ENCODE assay signal across 8 cellular contexts in the genomic region with DNA sequence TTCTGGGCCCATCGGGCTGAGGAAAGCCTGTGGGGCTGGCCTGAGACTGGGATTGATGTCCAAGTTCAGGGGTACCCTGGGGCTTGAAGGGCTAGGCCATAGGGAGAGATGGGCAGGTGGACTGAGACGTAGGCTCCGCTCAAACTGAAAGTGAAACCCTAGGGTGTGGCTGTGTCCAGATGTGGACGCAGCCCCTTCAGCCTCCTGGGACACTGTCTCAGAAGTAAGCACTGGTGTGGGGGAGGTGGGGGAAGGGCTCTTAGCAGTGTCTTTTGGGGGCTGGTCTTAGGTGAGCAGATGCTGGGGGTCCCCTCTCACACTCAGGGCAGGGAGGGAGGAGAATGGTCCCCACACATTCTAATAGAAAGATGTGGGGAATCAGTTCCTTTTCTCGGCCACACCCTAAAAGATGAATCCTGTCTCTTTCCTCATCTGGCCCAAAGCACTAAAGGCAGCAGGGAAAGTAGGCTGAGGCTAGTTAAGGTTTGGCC. TPM values are rescaled to one million over a fixed set of nuclear protein-coding genes. Genes with fewer than 3 reads are reported as not detected.
DNase-seq lines count a peak whose midpoint lies in the region; ATAC-seq and TF ChIP-seq lines count a peak whose summit lies in the region.

No MANE protein-coding gene starts in this region.

- in situ Hi-C loops in GM13977 (cut with MboI; ENCODE audit: low pct_unique_long_range_greater_than_20kb, low sequenced_read_pairs, unreplicated experiment), result no loop called here

- TF ChIP-seq CTCF in mucosa of descending colon (IDR thresholded peaks at IDR 0.05), result no peak
- no peak for TF ChIP-seq CTCF in GM13977 (IDR thresholded peaks at IDR 0.05; ENCODE audit: extremely low read depth, insufficient read depth, missing control alignments)
- TF ChIP-seq CTCF in endodermal cell (conservative IDR thresholded peaks at IDR 0.05), result no peak

- peaks cover 3% of the 10 kb centered on the region for H3K36me3 Mint-ChIP-seq in activated T-cell treated with anti-CD3 and anti-CD28 coated beads, Interleukin-2, amount 50 U/mL, for 4 hours (ENCODE audit: insufficient read depth)
- no peaks in the 10 kb centered on the region for H3K36me3 Mint-ChIP-seq in endodermal cell (ENCODE audit: low read depth)

- no peaks in the 10 kb centered on the region for H3K9me3 Mint-ChIP-seq in activated T-cell treated with anti-CD3 and anti-CD28 coated beads, Interleukin-2, amount 50 U/mL, for 4 hours
- no peaks in the 10 kb centered on the region for H3K9me3 Mint-ChIP-seq in endodermal cell

- DNase-seq in CD1c-positive myeloid dendritic cell (ENCODE audit: extremely low spot score) (peak; percentile 74), mucosa of descending colon (peak; percentile 52 to 67 (median 59)), GM13977 (ENCODE audit: low spot score) (no peak), endodermal cell (no peak), amygdala (lab: John Stamatoyannopoulos, UW) (no peak)
- no peak for DNase-seq in activated T-cell treated with anti-CD3 and anti-CD28 coated beads, Interleukin-2, amount 50 U/mL, for 4 hours

- H3K27ac ChIP-seq in endodermal cell (ENCODE audit: low read depth, low read length), result no peak overlapping the region

- ATAC-seq in HG02610 (IDR thresholded peaks at IDR 0.05; ENCODE audit: unreplicated experiment), result peak; percentile 23
- no peak for ATAC-seq in activated T-cell treated with anti-CD3 and anti-CD28 coated beads, Interleukin-2, amount 50 U/mL, for 4 hours
- ATAC-seq in mucosa of descending colon, result peak; percentile 33
- ATAC-seq in GM19351 (IDR thresholded peaks at IDR 0.05; ENCODE audit: unreplicated experiment), result no peak

- H3K4me3 Mint-ChIP-seq in activated T-cell treated with anti-CD3 and anti-CD28 coated beads, Interleukin-2, amount 50 U/mL, for 4 hours, result peak overlapping the region; percentile 96
- no peak overlapping the region for H3K4me3 Mint-ChIP-seq in endodermal cell

- H3K9me3 ChIP-seq in mucosa of descending colon (no peaks in the 10 kb centered on the region), endodermal cell (ENCODE audit: control insufficient read depth, low read length) (no peaks in the 10 kb centered on the region)

- H3K27me3 Mint-ChIP-seq in activated T-cell treated with anti-CD3 and anti-CD28 coated beads, Interleukin-2, amount 50 U/mL, for 4 hours (ENCODE audit: low read depth), result no peaks in the 10 kb centered on the region
- H3K27me3 Mint-ChIP-seq in endodermal cell (ENCODE audit: insufficient read depth), result peaks cover 57% of the 10 kb centered on the region

- peaks cover 83% of the 10 kb centered on the region for H3K4me1 Mint-ChIP-seq in activated T-cell treated with anti-CD3 and anti-CD28 coated beads, Interleukin-2, amount 50 U/mL, for 4 hours (ENCODE audit: low read depth)
- peaks cover 8% of the 10 kb centered on the region for H3K4me1 Mint-ChIP-seq in endodermal cell

- WGBS in endodermal cell (ENCODE audit: insufficient coverage in 1 of 2, insufficient read length in 1 of 2), 2 experiments, result 82 to 100% methylated on average over 1 to 5 of the region's 5 CpGs

- H3K4me1 ChIP-seq in mucosa of descending colon (ENCODE audit: low read depth), result peaks cover 16% of the 10 kb centered on the region
- H3K4me1 ChIP-seq in endodermal cell (ENCODE audit: control insufficient read depth, insufficient read depth, low read length), result no peaks in the 10 kb centered on the region

- H3K27me3 ChIP-seq in endodermal cell (ENCODE audit: control insufficient read depth, insufficient read depth, low read length, poor library complexity, severe bottlenecking), result peaks cover 27% of the 10 kb centered on the region

- intact Hi-C loops in mucosa of descending colon (cut with DNase I, micrococcal nuclease), result no loop called here

- no peak overlapping the region for H3K27ac Mint-ChIP-seq in endodermal cell

- no peaks in the 10 kb centered on the region for H3K36me3 ChIP-seq in mucosa of descending colon (ENCODE audit: low read depth)
- no peaks in the 10 kb centered on the region for H3K36me3 ChIP-seq in endodermal cell (ENCODE audit: control insufficient read depth, insufficient read depth, low read length)

- no peak overlapping the region for H3K9ac ChIP-seq in endodermal cell (ENCODE audit: extremely low read depth, low read length, poor library complexity, severe bottlenecking)

- H3K4me3 ChIP-seq in mucosa of descending colon (no peak overlapping the region), endodermal cell (ENCODE audit: low read length) (no peak overlapping the region)

RNA-seq across cellular contexts. Expression of a gene that starts 5.5 kb away (rescaled TPM):
- 100 to 1,000 TPM; 141 to 190 (median 158) TPM for total RNA-seq in activated T-cell treated with anti-CD3 and anti-CD28 coated beads, Interleukin-2, amount 50 U/mL, for 4 hours
- total RNA-seq in mucosa of descending colon (10 to 100 TPM in 2 of 3 donors, 1 to 10 TPM in 1; 7.4 to 18.1 (median 17.3) TPM), endodermal cell (1 to 10 TPM; 3.5 to 4.5 TPM)
- polyA plus RNA-seq in endodermal cell (2013, experiment 1 of 2), result 1.9 TPM
- 1.7 TPM for polyA plus RNA-seq in endodermal cell (2013, experiment 2 of 2)

RNA-seq across cellular contexts. Expression of a gene that starts 34.7 kb away (rescaled TPM):
- under 1 TPM; 0.25 to 0.63 (median 0.27) TPM for total RNA-seq in activated T-cell treated with anti-CD3 and anti-CD28 coated beads, Interleukin-2, amount 50 U/mL, for 4 hours
- total RNA-seq in mucosa of descending colon (under 1 TPM in 2 of 3 donors, not detected in 1; 0.19 to 0.22 TPM), endodermal cell (under 1 TPM in 1 of 2 donors, not detected in 1; 0.18 TPM)
- not detected for polyA plus RNA-seq in endodermal cell (2013, experiment 1 of 2)
- polyA plus RNA-seq in endodermal cell (2013, experiment 2 of 2), result not detected

Comparison
In these comparisons a context has a peak if more than half of its experiments do, and no peak if none do; other contexts are left out.
1. DNase-seq: peak in CD1c-positive myeloid dendritic cell (single experiment) and mucosa of descending colon (3 of 3); none in activated T-cell treated with anti-CD3 and anti-CD28 coated beads, Interleukin-2, amount 50 U/mL, for 4 hours (single experiment), GM13977 (single experiment), endodermal cell (single experiment) and amygdala (0 of 56).
2. ATAC-seq: peak in HG02610 (single experiment) and mucosa of descending colon (single experiment); none in activated T-cell treated with anti-CD3 and anti-CD28 coated beads, Interleukin-2, amount 50 U/mL, for 4 hours (0 of 2) and GM19351 (single experiment).
3. RNA of a gene that starts 5.5 kb away (total RNA-seq): 141 to 190 TPM in activated T-cell treated with anti-CD3 and anti-CD28 coated beads, Interleukin-2, amount 50 U/mL, for 4 hours; 7.4 to 18.1 TPM in mucosa of descending colon and 3.5 to 4.5 TPM in endodermal cell; every median in the first group is over 4 times any median in the second.